ENCODE assay signal across 2 cellular contexts in the genomic region with DNA sequence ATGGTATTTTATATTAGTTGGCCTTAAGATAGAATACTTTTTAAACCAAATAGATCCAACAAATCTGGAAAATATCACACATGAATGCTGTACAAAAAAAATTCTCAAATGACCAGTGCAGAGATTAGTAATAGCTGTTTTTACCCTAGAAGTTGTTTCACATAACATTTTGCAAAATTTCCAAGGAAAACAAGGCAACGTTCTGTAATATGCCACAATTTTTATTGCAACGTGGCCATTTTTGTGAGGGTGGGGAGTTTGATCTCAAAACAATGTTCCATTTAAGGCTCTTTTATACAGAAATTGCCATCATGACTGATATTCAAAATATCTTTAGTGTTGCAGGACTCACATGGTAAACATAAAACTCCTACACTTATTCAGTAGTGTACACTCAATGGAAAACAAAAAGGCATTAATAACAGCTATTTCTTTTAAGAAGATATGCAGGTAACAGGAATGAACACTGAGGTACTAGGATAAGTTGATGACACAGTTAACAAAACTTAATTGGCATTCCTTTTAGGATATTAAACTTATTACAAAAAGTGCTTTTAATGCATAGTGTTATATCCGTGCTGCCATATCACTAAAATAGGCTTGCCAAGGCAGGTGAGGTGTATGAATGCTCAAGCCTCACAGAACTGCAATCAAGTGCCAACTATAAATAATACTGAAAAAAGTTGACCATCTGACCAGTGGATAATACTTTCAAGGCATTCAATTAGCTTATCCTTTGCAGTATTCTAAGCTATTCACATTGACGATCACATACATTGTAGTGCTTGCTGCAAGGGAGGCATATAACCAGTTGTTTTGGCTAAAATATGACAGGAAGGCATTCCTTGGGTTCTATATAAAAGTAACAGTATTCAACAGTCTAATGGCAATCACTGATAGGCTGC.
TF ChIP-seq lines count a peak whose summit lies in the region.

No MANE protein-coding gene starts in this region.

TF ChIP-seq in SK-N-SH, 30 proteins besides CTCF, POLR2A, EP300 and RAD21:
- TF ChIP-seq NRF1 (IDR thresholded peaks at IDR 0.05; ENCODE audit: low read depth, low read length) = no peak

TF ChIP-seq in SK-N-SH treated with all-trans-retinoic acid at 6 μM for 48 hours, 23 proteins besides CTCF, POLR2A, EP300 and RAD21:
- TF ChIP-seq RARB (CRISPR knock-in tag; IDR thresholded peaks at IDR 0.05) (no peak), TOX (CRISPR knock-in tag; IDR thresholded peaks at IDR 0.05; ENCODE audit: borderline replicate concordance) (no peak), GLIS3 (CRISPR knock-in tag; IDR thresholded peaks at IDR 0.05) (no peak), ZFP30 (CRISPR knock-in tag; IDR thresholded peaks at IDR 0.05) (no peak), ZNF565 (CRISPR knock-in tag; conservative IDR thresholded peaks at IDR 0.05; ENCODE audit: low read depth) (no peak), ZC3H10 (CRISPR knock-in tag; IDR thresholded peaks at IDR 0.05) (no peak), ZNF8 (CRISPR knock-in tag; IDR thresholded peaks at IDR 0.05) (no peak), ARNTL (CRISPR knock-in tag; IDR thresholded peaks at IDR 0.05; ENCODE audit: borderline replicate concordance, low read depth) (no peak), SNAI2 (CRISPR knock-in tag; IDR thresholded peaks at IDR 0.05) (no peak)
- TF ChIP-seq, protein P1, sequence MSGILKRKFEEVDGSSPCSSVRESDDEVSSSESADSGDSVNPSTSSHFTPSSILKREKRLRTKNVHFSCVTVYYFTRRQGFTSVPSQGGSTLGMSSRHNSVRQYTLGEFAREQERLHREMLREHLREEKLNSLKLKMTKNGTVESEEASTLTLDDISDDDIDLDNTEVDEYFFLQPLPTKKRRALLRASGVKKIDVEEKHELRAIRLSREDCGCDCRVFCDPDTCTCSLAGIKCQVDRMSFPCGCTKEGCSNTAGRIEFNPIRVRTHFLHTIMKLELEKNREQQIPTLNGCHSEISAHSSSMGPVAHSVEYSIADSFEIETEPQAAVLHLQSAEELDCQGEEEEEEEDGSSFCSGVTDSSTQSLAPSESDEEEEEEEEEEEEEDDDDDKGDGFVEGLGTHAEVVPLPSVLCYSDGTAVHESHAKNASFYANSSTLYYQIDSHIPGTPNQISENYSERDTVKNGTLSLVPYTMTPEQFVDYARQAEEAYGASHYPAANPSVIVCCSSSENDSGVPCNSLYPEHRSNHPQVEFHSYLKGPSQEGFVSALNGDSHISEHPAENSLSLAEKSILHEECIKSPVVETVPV (CRISPR knock-in tag; IDR thresholded peaks at IDR 0.05) = no peak
